ENCODE assay signal across 8 cellular contexts in the genomic region with DNA sequence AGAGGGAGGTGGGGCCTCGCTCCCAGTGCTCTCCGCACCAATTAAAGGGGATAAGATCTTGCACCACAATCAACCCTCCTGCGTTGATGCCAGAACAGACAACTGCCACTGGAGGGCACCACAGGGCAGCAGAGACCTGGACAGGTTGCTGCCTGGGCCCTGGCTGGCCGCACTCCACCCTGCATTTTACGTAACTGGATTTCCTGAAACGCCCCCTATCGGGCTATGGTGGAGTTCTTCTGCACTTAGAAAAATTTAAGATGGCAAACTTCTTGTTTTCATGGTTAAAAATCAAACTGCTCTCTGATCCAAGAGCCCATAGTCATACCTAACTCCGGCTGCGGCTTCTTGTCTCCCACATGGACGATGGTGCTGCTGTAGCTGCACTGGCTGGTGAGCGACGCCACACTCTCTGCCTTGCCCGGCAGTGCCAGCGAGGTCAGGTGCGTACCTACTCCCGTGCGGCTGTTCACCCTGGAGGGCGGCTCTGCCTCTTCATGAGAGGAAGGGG. TPM values are rescaled to one million over a fixed set of nuclear protein-coding genes. Genes with fewer than 3 reads are reported as not detected.
DNase-seq lines count a peak whose midpoint lies in the region; ATAC-seq, FAIRE-seq and TF ChIP-seq lines count a peak whose summit lies in the region.

No MANE protein-coding gene starts in this region.

- H3K4me3 Mint-ChIP-seq in activated naive CD4-positive, alpha-beta T cell treated with anti-CD3 and anti-CD28 coated beads, Interleukin-2, amount 10 ng/mL, durations not matched to agents 7 days and 5 days: no peak overlapping the region

- no peaks in the 10 kb centered on the region for H3K79me2 ChIP-seq in SU-DHL-6 (ENCODE audit: insufficient read depth, low read length)

- TF ChIP-seq CTCF in SU-DHL-6 (IDR thresholded peaks at IDR 0.05; ENCODE audit: insufficient read depth, low read length, poor library complexity, severe bottlenecking) (peak; percentile 96), heart right ventricle (IDR thresholded peaks at IDR 0.05) (peak; percentile 53 to 80 (median 72))

- H3K27ac Mint-ChIP-seq in activated naive CD4-positive, alpha-beta T cell treated with anti-CD3 and anti-CD28 coated beads, Interleukin-2, amount 10 ng/mL, durations not matched to agents 7 days and 5 days: no peak overlapping the region

- 69 to 72% methylated on average over 18 of the region's 18 CpGs for WGBS in heart right ventricle, 2 donors
- WGBS in small intestine, 3 donors: 47 to 61% (median 52%) methylated on average over 18 of the region's 18 CpGs

- CTCF ChIA-PET in activated naive CD4-positive, alpha-beta T cell treated with anti-CD3 and anti-CD28 coated beads, Interleukin-2, amount 10 ng/mL, durations not matched to agents 7 days and 5 days (lab: Charles Lee): interaction anchor here (0.7 to 2.0 kb wide), 6 partner anchors 9 to 288 kb away, joined by 3 to 8 read pairs (median 3); no protein-coding TSS in a partner anchor

- no peaks in the 10 kb centered on the region for H3K9me3 Mint-ChIP-seq in activated naive CD4-positive, alpha-beta T cell treated with anti-CD3 and anti-CD28 coated beads, Interleukin-2, amount 10 ng/mL, durations not matched to agents 7 days and 5 days

- H3K4me3 ChIP-seq in SU-DHL-6 (ENCODE audit: insufficient read depth, low read length, poor library complexity, severe bottlenecking) (no peak overlapping the region), heart right ventricle (no peak overlapping the region), small intestine (ENCODE audit: low read depth in 1 of 2, low read length in 2 of 2) (no peak overlapping the region)

- no peak overlapping the region for H3K9ac ChIP-seq in SU-DHL-6 (ENCODE audit: low read length)

- no peak overlapping the region for H3K4me2 ChIP-seq in SU-DHL-6 (ENCODE audit: low read depth, low read length, poor library complexity, severe bottlenecking)

- H3K27me3 ChIP-seq in SU-DHL-6 (ENCODE audit: low read length) (no peaks in the 10 kb centered on the region), heart right ventricle (no peaks in the 10 kb centered on the region), small intestine (ENCODE audit: control insufficient read depth in 2 of 2, insufficient read depth in 2 of 2, low read length in 2 of 2) (no peaks in the 10 kb centered on the region)

- intact Hi-C loops in Right ventricle myocardium inferior (cut with DNase I) (no loop called here), cardiac septum (cut with DNase I) (no loop called here), heart right ventricle (cut with DNase I) (loop anchor here in 2 of 10 donors (10.0 kb wide), 3 partner anchors 72 to 392 kb away; partner anchors contain the start of gene SCLY (in 1 of the 2))

- no peaks in the 10 kb centered on the region for H3K9me3 ChIP-seq in SU-DHL-6 (ENCODE audit: insufficient read depth, low read length)
- no peaks in the 10 kb centered on the region for H3K9me3 ChIP-seq in heart right ventricle
- no peaks in the 10 kb centered on the region for H3K9me3 ChIP-seq in small intestine (ENCODE audit: control insufficient read depth, low read depth)

- DNase-seq in Right ventricle myocardium inferior (ENCODE audit: missing footprints) (peak; percentile 77), cardiac septum (ENCODE audit: low spot score) (no peak), NCI-H1436 treated with DMSO at 0.1 percent for 48 hours (lab: John Stamatoyannopoulos, UW) (peak; percentile 30), heart right ventricle (peak; percentile 57 to 62), small intestine (peak; percentile 91)
- DNase-seq in activated naive CD4-positive, alpha-beta T cell treated with anti-CD3 and anti-CD28 coated beads, Interleukin-2, amount 10 ng/mL, durations not matched to agents 7 days and 5 days: peak; percentile 86

- H2AFZ ChIP-seq in SU-DHL-6 (ENCODE audit: low read depth, low read length, severe bottlenecking): no peak overlapping the region

- H3K36me3 ChIP-seq in SU-DHL-6 (ENCODE audit: low read length) (peaks cover 17% of the 10 kb centered on the region; the same call in 1 of the 2 replicates), heart right ventricle (peaks cover 0 to 99% (median 75%) of the 10 kb centered on the region in 9 donors), small intestine (ENCODE audit: control insufficient read depth in 2 of 2, insufficient read depth in 2 of 2, low read length in 2 of 2) (peaks cover 14 to 15% of the 10 kb centered on the region in 2 donors)

- H3F3A ChIP-seq in SU-DHL-6 (ENCODE audit: insufficient read depth): no peaks in the 10 kb centered on the region

- H3K27ac ChIP-seq in SU-DHL-6 (ENCODE audit: low read depth, low read length): no peak overlapping the region
- no peak overlapping the region for H3K27ac ChIP-seq in heart right ventricle
- no peak overlapping the region for H3K27ac ChIP-seq in small intestine (ENCODE audit: low read depth in 1 of 2, low read length in 1 of 2)

- H3K4me1 ChIP-seq in heart right ventricle (peaks cover 0 to 13% (median 7%) of the 10 kb centered on the region in 9 donors), small intestine (ENCODE audit: control insufficient read depth in 2 of 2, insufficient read depth in 1 of 2, low read depth in 1 of 2, low read length in 1 of 2) (no peaks in the 10 kb centered on the region)

- H3K27me3 Mint-ChIP-seq in activated naive CD4-positive, alpha-beta T cell treated with anti-CD3 and anti-CD28 coated beads, Interleukin-2, amount 10 ng/mL, durations not matched to agents 7 days and 5 days: no peaks in the 10 kb centered on the region

- FAIRE-seq in small intestine (lab: Jason Lieb, UNC): no peak

- ATAC-seq in Right ventricle myocardium inferior (peak; percentile 33), heart right ventricle (peak in 7 of 8 donors; percentile 35 to 66 (median 53)), HG03354 (IDR thresholded peaks at IDR 0.05; ENCODE audit: poor library complexity, severe bottlenecking, unreplicated experiment) (no peak)

- peaks cover 23% of the 10 kb centered on the region for H3K4me1 Mint-ChIP-seq in activated naive CD4-positive, alpha-beta T cell treated with anti-CD3 and anti-CD28 coated beads, Interleukin-2, amount 10 ng/mL, durations not matched to agents 7 days and 5 days

- H4K20me1 ChIP-seq in SU-DHL-6 (ENCODE audit: low read depth, low read length): no peaks in the 10 kb centered on the region

- peaks cover 17% of the 10 kb centered on the region for H3K36me3 Mint-ChIP-seq in activated naive CD4-positive, alpha-beta T cell treated with anti-CD3 and anti-CD28 coated beads, Interleukin-2, amount 10 ng/mL, durations not matched to agents 7 days and 5 days

- no peaks in the 10 kb centered on the region for H3K9me2 ChIP-seq in SU-DHL-6 (replicated peaks; ENCODE audit: insufficient read depth, low read length)

RNA-seq across cellular contexts. Expression of gene HES6, which starts 16.8 kb away (rescaled TPM):
- 4.3 TPM for total RNA-seq in Right ventricle myocardium inferior
- total RNA-seq in cardiac septum: 2.7 TPM
- 1 to 10 TPM; 1.1 to 3.9 (median 1.9) TPM for total RNA-seq in heart right ventricle
- polyA plus RNA-seq in heart right ventricle: 1 to 10 TPM; 3.9 to 6.9 TPM
- 10 to 100 TPM; 25.4 to 94.3 (median 33.5) TPM for polyA plus RNA-seq in small intestine

RNA-seq across cellular contexts. Expression of gene PER2, which starts 31.8 kb away (rescaled TPM):
- total RNA-seq in Right ventricle myocardium inferior: 4.7 TPM
- 13.0 TPM for total RNA-seq in cardiac septum
- total RNA-seq in heart right ventricle: 10 to 100 TPM in 3 of 10 donors, 1 to 10 TPM in 7; 3.1 to 19.0 (median 8.0) TPM
- polyA plus RNA-seq in heart right ventricle: 1 to 10 TPM; 1.4 to 4.5 TPM
- 1 to 10 TPM; 2.2 to 5.6 (median 2.7) TPM for polyA plus RNA-seq in small intestine

RNA-seq across cellular contexts. Expression of gene ILKAP, which starts 53.2 kb away (rescaled TPM):
- total RNA-seq in Right ventricle myocardium inferior (26.2 TPM), cardiac septum (29.5 TPM), heart right ventricle (10 to 100 TPM; 19.6 to 31.0 (median 24.2) TPM)
- polyA plus RNA-seq in heart right ventricle (10 to 100 TPM; 38.0 to 83.9 TPM), small intestine (10 to 100 TPM; 37.6 to 66.0 (median 54.0) TPM)
